ENCODE assay signal across 12 cellular contexts in genomic region chr20:41049451-41049850, GRCh38. TPM values are rescaled to one million over a fixed set of nuclear protein-coding genes. Genes with fewer than 3 reads are reported as not detected.
DNase-seq lines count a peak whose midpoint lies in the region; ATAC-seq and TF ChIP-seq lines count a peak whose summit lies in the region.
"Had no signal": no experiment of that assay in that cellular context is flagged by ENCODE, and none has a peak within 500 bp of the region (broad histone marks: within the 10 kb centered on the region; RNA-seq: fewer than 3 reads in every experiment).

No MANE protein-coding gene starts in this region.

- peaks cover 94% of the 10 kb centered on the region for H3K79me2 ChIP-seq in Loucy (ENCODE audit: insufficient read depth, low read length)

- H3K27me3 ChIP-seq in Loucy (ENCODE audit: insufficient read depth, low read length, poor library complexity, severe bottlenecking) (no peaks in the 10 kb centered on the region), HAP-1 (ENCODE audit: low read depth) (no peaks in the 10 kb centered on the region)

- H3K4me3 Mint-ChIP-seq in activated naive CD8-positive, alpha-beta T cell treated with anti-CD3 and anti-CD28 coated beads, Interleukin-2, amount 10 ng/mL, durations not matched to agents 7 days and 5 days, result peak overlapping the region; percentile 87
- peak overlapping the region; percentile 21 for H3K4me3 Mint-ChIP-seq in neural crest cell

- in situ Hi-C loops in HAP-1 (cut with MboI; ENCODE audit: low sequenced_read_pairs), result no loop called here

- no peaks in the 10 kb centered on the region for H3K27me3 Mint-ChIP-seq in activated naive CD8-positive, alpha-beta T cell treated with anti-CD3 and anti-CD28 coated beads, Interleukin-2, amount 10 ng/mL, durations not matched to agents 7 days and 5 days
- no peaks in the 10 kb centered on the region for H3K27me3 Mint-ChIP-seq in neural crest cell (ENCODE audit: low read depth)

- POLR2A ChIA-PET in activated naive CD8-positive, alpha-beta T cell treated with anti-CD3 and anti-CD28 coated beads, Interleukin-2, amount 10 ng/mL, durations not matched to agents 7 days and 5 days (lab: Charles Lee), result interaction anchor here (0.6 to 1.2 kb wide), 3 partner anchors 8 to 108 kb away, joined by 3 to 9 read pairs (median 4); no protein-coding TSS in a partner anchor

- H3K36me3 Mint-ChIP-seq in activated naive CD8-positive, alpha-beta T cell treated with anti-CD3 and anti-CD28 coated beads, Interleukin-2, amount 10 ng/mL, durations not matched to agents 7 days and 5 days, result peaks cover 32% of the 10 kb centered on the region
- H3K36me3 Mint-ChIP-seq in neural crest cell (ENCODE audit: low read depth), result peaks cover 2% of the 10 kb centered on the region

- H3K4me3 ChIP-seq in Loucy (ENCODE audit: low read length, poor library complexity, severe bottlenecking) (peak overlapping the region; percentile 2), HAP-1 (no peak overlapping the region)

- DNase-seq in DMS79 treated with DMSO at 0.1 percent for 48 hours (lab: John Stamatoyannopoulos, UW), result peak; percentile 5
- no peak for DNase-seq in DMS79 (lab: John Stamatoyannopoulos, UW)
- DNase-seq in activated naive CD8-positive, alpha-beta T cell treated with anti-CD3 and anti-CD28 coated beads, Interleukin-2, amount 10 ng/mL, durations not matched to agents 7 days and 5 days, result no peak
- DNase-seq in neural crest cell (ENCODE audit: low read depth, low spot score), result no peak
- DNase-seq in NCI-H1694 treated with DMSO at 0.1 percent for 48 hours (lab: John Stamatoyannopoulos, UW), result no peak
- no peak for DNase-seq in HAP-1 (ENCODE audit: low spot score in 2 of 2)
- DNase-seq: activated CD4-positive, alpha-beta T cell treated with anti-CD3 and anti-CD28 coated beads, Interleukin-2, amount 50 U/mL, for 1 hour; GDM1; NCI-H1930; psoas muscle had no signal

- H3K36me3 ChIP-seq in Loucy (ENCODE audit: insufficient read depth, low read length) (no peaks in the 10 kb centered on the region), HAP-1 (replicated peaks) (0 out of 2 replicates have a peak, but pooled peaks cover 3% of the 10 kb centered on the region)

- ATAC-seq in activated naive CD8-positive, alpha-beta T cell treated with anti-CD3 and anti-CD28 coated beads, Interleukin-2, amount 10 ng/mL, durations not matched to agents 7 days and 5 days (ENCODE audit: low read depth), result no peak
- ATAC-seq in GM21619 (IDR thresholded peaks at IDR 0.05; ENCODE audit: unreplicated experiment), result no peak

- H3K4me2 ChIP-seq in Loucy (ENCODE audit: low read depth, low read length, poor library complexity, severe bottlenecking), result peak overlapping the region; percentile 78

- peaks cover 6% of the 10 kb centered on the region for H3K9me3 Mint-ChIP-seq in activated naive CD8-positive, alpha-beta T cell treated with anti-CD3 and anti-CD28 coated beads, Interleukin-2, amount 10 ng/mL, durations not matched to agents 7 days and 5 days
- H3K9me3 Mint-ChIP-seq in neural crest cell, result no peaks in the 10 kb centered on the region

- no peak overlapping the region for H2AFZ ChIP-seq in Loucy (ENCODE audit: low read length)

- H4K20me1 ChIP-seq in Loucy (ENCODE audit: insufficient read depth, low read length, poor library complexity, severe bottlenecking), result peaks cover 98% of the 10 kb centered on the region

- H3K4me1 ChIP-seq in Loucy (ENCODE audit: insufficient read depth, low read length, poor library complexity, severe bottlenecking) (peaks cover 42% of the 10 kb centered on the region), HAP-1 (peaks cover 12% of the 10 kb centered on the region)

- H3F3A ChIP-seq in Loucy (ENCODE audit: low read depth), result 0 out of 2 replicates have a peak, but pooled peaks cover 5% of the 10 kb centered on the region

- no peaks in the 10 kb centered on the region for H3K9me3 ChIP-seq in Loucy (ENCODE audit: insufficient read depth, low read depth, low read length)
- no peaks in the 10 kb centered on the region for H3K9me3 ChIP-seq in HAP-1
- H3K9me3 ChIP-seq: psoas muscle had no signal

- peaks cover 73% of the 10 kb centered on the region for H3K4me1 Mint-ChIP-seq in activated naive CD8-positive, alpha-beta T cell treated with anti-CD3 and anti-CD28 coated beads, Interleukin-2, amount 10 ng/mL, durations not matched to agents 7 days and 5 days
- peaks cover 76% of the 10 kb centered on the region for H3K4me1 Mint-ChIP-seq in neural crest cell

- no peak overlapping the region for H3K9ac ChIP-seq in Loucy (ENCODE audit: low read depth, low read length, poor library complexity, severe bottlenecking)

- peak overlapping the region; percentile 96 for H3K27ac Mint-ChIP-seq in activated naive CD8-positive, alpha-beta T cell treated with anti-CD3 and anti-CD28 coated beads, Interleukin-2, amount 10 ng/mL, durations not matched to agents 7 days and 5 days
- H3K27ac Mint-ChIP-seq in neural crest cell (ENCODE audit: unreplicated experiment), result no peak overlapping the region

- no peaks in the 10 kb centered on the region for H3K9me2 ChIP-seq in Loucy (replicated peaks; ENCODE audit: low read depth, low read length)

- TF ChIP-seq CTCF in Loucy (conservative IDR thresholded peaks at IDR 0.05; ENCODE audit: low read length), result no peak
- TF ChIP-seq CTCF in neural crest cell (conservative IDR thresholded peaks at IDR 0.05), result no peak

RNA-seq across cellular contexts. Expression of gene TOP1, which starts 20.8 kb away (rescaled TPM):
- total RNA-seq in activated naive CD8-positive, alpha-beta T cell treated with anti-CD3 and anti-CD28 coated beads, Interleukin-2, amount 10 ng/mL, durations not matched to agents 7 days and 5 days, result 10 to 100 TPM; 72.6 to 75.2 TPM
- total RNA-seq in neural crest cell, result 102 and 110 TPM in 2 replicates
